8 cellular contexts compared by ENCODE assay signal in the genomic region with DNA sequence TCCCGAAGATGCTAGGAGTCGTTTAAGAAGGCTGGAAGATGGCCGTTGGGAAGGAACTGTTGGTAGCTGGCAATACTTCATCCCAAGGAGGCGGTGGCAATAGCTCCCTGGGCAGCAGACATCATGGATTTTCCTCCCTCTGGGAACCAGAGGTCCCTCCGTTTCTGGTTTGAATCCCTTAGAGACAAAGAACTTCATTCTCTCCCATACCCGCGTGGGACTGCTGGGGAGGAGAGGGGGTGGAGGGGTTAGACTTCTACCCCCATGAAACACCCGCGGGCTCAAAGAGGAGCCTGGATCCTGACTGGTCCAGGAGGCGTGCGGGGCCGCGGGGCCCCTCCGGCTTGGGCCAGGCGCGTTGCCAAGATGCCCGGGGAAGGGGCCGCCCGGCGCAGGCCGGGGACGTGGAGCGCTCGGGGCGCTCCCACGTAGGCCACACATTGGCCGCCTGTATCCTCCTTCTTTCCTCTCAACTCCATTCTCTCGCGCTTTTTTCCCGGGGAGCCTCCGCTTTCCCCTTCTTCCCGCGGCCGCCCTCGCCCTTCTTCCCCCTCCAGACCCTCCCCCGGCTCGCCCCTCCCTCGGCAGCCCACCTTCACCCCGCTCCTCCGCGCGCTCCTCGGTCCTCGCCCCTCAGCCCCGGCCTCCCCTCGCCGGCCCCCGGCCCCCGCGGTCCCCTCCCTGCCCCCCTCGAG. TPM values are rescaled to one million over a fixed set of nuclear protein-coding genes. Genes with fewer than 3 reads are reported as not detected.
A peak's percentile ranks its signal among the peaks of the same experiment; 100 is the strongest.
DNase-seq lines count a peak whose midpoint lies in the region; ATAC-seq, FAIRE-seq and TF ChIP-seq lines count a peak whose summit lies in the region.

No MANE protein-coding gene starts in this region.

- TF ChIP-seq RAD21 in A549 (conservative IDR thresholded peaks at IDR 0.05 in 1 of 2, IDR thresholded peaks at IDR 0.05 in 1 of 2) = no peak; a peak in 1 of 5 replicates

- peak overlapping the region; percentile 67 for H3K4me3 ChIP-seq in A549
- peak overlapping the region; percentile 81 for H3K4me3 ChIP-seq in neuron (ENCODE audit: low read length)

- CTCF ChIA-PET in A549 (lab: Yijun Ruan, JAX) (interaction anchor here (0.6 to 9.6 kb wide), 19 partner anchors 8 to 170 kb away, joined by 3 to 123 read pairs (median 4); a partner anchor contains a TSS), GM10248 (lab: Yijun Ruan, JAX) (interaction anchor here (0.8 to 8.0 kb wide), 10 partner anchors 9 to 109 kb away, joined by 3 to 105 read pairs (median 5); a partner anchor contains a TSS)

- no peak overlapping the region for H2AFZ ChIP-seq in neuron (ENCODE audit: low read depth, low read length)

- peak overlapping the region; percentile 86 for H3K4me3 Mint-ChIP-seq in activated T-helper 1 cell treated with anti-CD3 and anti-CD28 coated beads, Interleukin-12 subunit alpha, Interleukin-12 subunit beta, Interleukin-2, Interleukin-4 antibody, amounts not matched to agents 30 ng/mL and 10 ng/mL and 1 ng/mL, durations not matched to agents 14 hours and 24 hours and 36 hours

- POLR2A ChIA-PET in A549 (lab: Yijun Ruan, JAX) = interaction anchor here (0.6 to 6.5 kb wide), 9 partner anchors 8 to 141 kb away, joined by 3 to 60 read pairs (median 4); a partner anchor contains a TSS
- POLR2A ChIA-PET in GM10248 (lab: Yijun Ruan, JAX) = interaction anchor here (0.9 to 1.1 kb wide), 3 partner anchors 8 to 22 kb away, joined by 3 to 8 read pairs (median 3); a partner anchor contains a TSS

- no peaks in the 10 kb centered on the region for H3K27me3 Mint-ChIP-seq in activated T-helper 1 cell treated with anti-CD3 and anti-CD28 coated beads, Interleukin-12 subunit alpha, Interleukin-12 subunit beta, Interleukin-2, Interleukin-4 antibody, amounts not matched to agents 30 ng/mL and 10 ng/mL and 1 ng/mL, durations not matched to agents 14 hours and 24 hours and 36 hours (ENCODE audit: insufficient read depth)

- H3K9me3 ChIP-seq in A549 (no peaks in the 10 kb centered on the region), neuron (ENCODE audit: low read length) (no peaks in the 10 kb centered on the region)

- H3K36me3 ChIP-seq in neuron (ENCODE audit: insufficient read depth, low read length) = peaks cover 10% of the 10 kb centered on the region

- no peaks in the 10 kb centered on the region for H3K9me3 Mint-ChIP-seq in activated T-helper 1 cell treated with anti-CD3 and anti-CD28 coated beads, Interleukin-12 subunit alpha, Interleukin-12 subunit beta, Interleukin-2, Interleukin-4 antibody, amounts not matched to agents 30 ng/mL and 10 ng/mL and 1 ng/mL, durations not matched to agents 14 hours and 24 hours and 36 hours

- H3K4me1 Mint-ChIP-seq in activated T-helper 1 cell treated with anti-CD3 and anti-CD28 coated beads, Interleukin-12 subunit alpha, Interleukin-12 subunit beta, Interleukin-2, Interleukin-4 antibody, amounts not matched to agents 30 ng/mL and 10 ng/mL and 1 ng/mL, durations not matched to agents 14 hours and 24 hours and 36 hours (ENCODE audit: low read depth) = peaks cover 41% of the 10 kb centered on the region

- peak overlapping the region; percentile 72 for H3K27ac Mint-ChIP-seq in activated T-helper 1 cell treated with anti-CD3 and anti-CD28 coated beads, Interleukin-12 subunit alpha, Interleukin-12 subunit beta, Interleukin-2, Interleukin-4 antibody, amounts not matched to agents 30 ng/mL and 10 ng/mL and 1 ng/mL, durations not matched to agents 14 hours and 24 hours and 36 hours

- TF ChIP-seq CTCF in A549 (IDR thresholded peaks at IDR 0.05) (no peak), GM10248 (IDR thresholded peaks at IDR 0.05; ENCODE audit: control extremely low read depth, extremely low read depth, low read depth, missing control alignments) (no peak), foreskin keratinocyte (conservative IDR thresholded peaks at IDR 0.05) (no peak)

- peak; percentile 20; the same call in 1 of the 2 replicates for TF ChIP-seq POLR2A in A549 (IDR thresholded peaks at IDR 0.05; ENCODE audit: low read length)

- no peak for FAIRE-seq in A549 (lab: Jason Lieb, UNC)

- peak overlapping the region; percentile 78 for H3K4me2 ChIP-seq in A549

- H3K4me1 ChIP-seq in A549 (peaks cover 24% of the 10 kb centered on the region), foreskin keratinocyte (peaks cover 13% of the 10 kb centered on the region), neuron (ENCODE audit: insufficient read depth, low read length) (peaks cover 21% of the 10 kb centered on the region)

- H3K27ac ChIP-seq in A549 (peak overlapping the region; percentile 94 to 100), foreskin keratinocyte (peak overlapping the region; percentile 96)

- under 1% methylated on average over 35 of the region's 51 CpGs for WGBS in A549 (ENCODE audit: missing lambda C conversion rate)

- TF ChIP-seq EP300 in A549 (IDR thresholded peaks at IDR 0.05) = no peak

- intact Hi-C loops in activated T-helper 1 cell treated with anti-CD3 and anti-CD28 coated beads, Interleukin-12 subunit alpha, Interleukin-12 subunit beta, Interleukin-2, Interleukin-4 antibody, amounts not matched to agents 30 ng/mL and 10 ng/mL and 1 ng/mL, durations not matched to agents 14 hours and 24 hours and 36 hours (cut with micrococcal nuclease) = no loop called here

- peaks cover 18% of the 10 kb centered on the region for H3K36me3 Mint-ChIP-seq in activated T-helper 1 cell treated with anti-CD3 and anti-CD28 coated beads, Interleukin-12 subunit alpha, Interleukin-12 subunit beta, Interleukin-2, Interleukin-4 antibody, amounts not matched to agents 30 ng/mL and 10 ng/mL and 1 ng/mL, durations not matched to agents 14 hours and 24 hours and 36 hours (ENCODE audit: low read depth)

- ATAC-seq in A549 = peak; percentile 52 to 70
- peak; percentile 29 for ATAC-seq in foreskin keratinocyte

- H3K27me3 ChIP-seq in foreskin keratinocyte (no peaks in the 10 kb centered on the region), neuron (ENCODE audit: insufficient read depth, low read length) (no peaks in the 10 kb centered on the region)

- peak; percentile 61 to 71 for DNase-seq in A549 (ENCODE audit: low read depth in 1 of 2, low spot score in 1 of 2)
- peak; percentile 50 for DNase-seq in GM10248 (ENCODE audit: extremely low spot score)
- peak; percentile 36 for DNase-seq in NAMALWA (ENCODE audit: low spot score)
- no peak for DNase-seq in activated T-helper 1 cell treated with anti-CD3 and anti-CD28 coated beads, Interleukin-12 subunit alpha, Interleukin-12 subunit beta, Interleukin-2, Interleukin-4 antibody, amounts not matched to agents 30 ng/mL and 10 ng/mL and 1 ng/mL, durations not matched to agents 14 hours and 24 hours and 36 hours (ENCODE audit: low spot score)
- no peak for DNase-seq in foreskin keratinocyte
- DNase-seq in NCI-H446 treated with DMSO at 0.1 percent for 48 hours (lab: John Stamatoyannopoulos, UW) = no peak
- no peak for DNase-seq in SIG-M5 treated with dmso at 0.1 percent for 504 hours (lab: John Stamatoyannopoulos, UW; ENCODE audit: unreplicated experiment)

RNA-seq across cellular contexts. Expression of a gene that starts 0.4 kb away (rescaled TPM):
- polyA plus RNA-seq in A549 (2011; rRNA removed) = 87.8 and 95.1 TPM in 2 replicates
- polyA plus RNA-seq in A549 (2012; cell fraction: cytosol; rRNA removed) = 24.3 and 30.5 TPM in 2 replicates
- polyA plus RNA-seq in A549 (2012; cell fraction: nucleus; rRNA removed) = 28.3 and 28.4 TPM in 2 replicates
- 60.4 to 70.1 TPM (median 64.8 TPM) in 3 replicates for polyA plus RNA-seq in A549 (2017; fragmentation: RNase III; extraction: RNeasy Plus Mini Kit Qiagen cat#74134 plus additional on column Dnase treatment)
- 32.5 and 33.0 TPM in 2 replicates for polyA minus RNA-seq in A549 (2011; rRNA and poly(A)+ RNA removed)
- 87.6 and 88.2 TPM in 2 replicates for total RNA-seq in activated T-helper 1 cell treated with anti-CD3 and anti-CD28 coated beads, Interleukin-12 subunit alpha, Interleukin-12 subunit beta, Interleukin-2, Interleukin-4 antibody, amounts not matched to agents 30 ng/mL and 10 ng/mL and 1 ng/mL, durations not matched to agents 14 hours and 24 hours and 36 hours
- total RNA-seq in foreskin keratinocyte = 57.7 and 60.6 TPM in 2 replicates
- 35.5 and 44.6 TPM in 2 replicates for polyA plus RNA-seq in foreskin keratinocyte

RNA-seq across cellular contexts. Expression of a gene that starts 19.0 kb away (rescaled TPM):
- polyA plus RNA-seq in A549 (2011; rRNA removed) (62.8 and 67.9 TPM in 2 replicates), A549 (2017; fragmentation: RNase III; extraction: RNeasy Plus Mini Kit Qiagen cat#74134 plus additional on column Dnase treatment) (44.5 to 48.2 TPM (median 45.5 TPM) in 3 replicates), foreskin keratinocyte (23.7 and 25.1 TPM in 2 replicates)
- 30.9 and 36.2 TPM in 2 replicates for polyA plus RNA-seq in A549 (2012; cell fraction: cytosol; rRNA removed)
- polyA plus RNA-seq in A549 (2012; cell fraction: nucleus; rRNA removed) = 79.2 and 100 TPM in 2 replicates
- polyA minus RNA-seq in A549 (2011; rRNA and poly(A)+ RNA removed) = 51.1 and 56.5 TPM in 2 replicates
- 117 TPM in 2 replicates for total RNA-seq in activated T-helper 1 cell treated with anti-CD3 and anti-CD28 coated beads, Interleukin-12 subunit alpha, Interleukin-12 subunit beta, Interleukin-2, Interleukin-4 antibody, amounts not matched to agents 30 ng/mL and 10 ng/mL and 1 ng/mL, durations not matched to agents 14 hours and 24 hours and 36 hours
- total RNA-seq in foreskin keratinocyte = 34.7 and 35.6 TPM in 2 replicates

RNA-seq across cellular contexts. Expression of a gene that starts 20.9 kb away (rescaled TPM):
- polyA plus RNA-seq in A549 (2011; rRNA removed) (1.2 and 2.4 TPM in 2 replicates), A549 (2017; fragmentation: RNase III; extraction: RNeasy Plus Mini Kit Qiagen cat#74134 plus additional on column Dnase treatment) (3.0 to 4.6 TPM (median 4.4 TPM) in 3 replicates), foreskin keratinocyte (7.3 and 9.0 TPM in 2 replicates)
- 5.7 and 6.5 TPM in 2 replicates for polyA plus RNA-seq in A549 (2012; cell fraction: cytosol; rRNA removed)
- 12.1 and 15.2 TPM in 2 replicates for polyA plus RNA-seq in A549 (2012; cell fraction: nucleus; rRNA removed)
- 4.0 and 6.0 TPM in 2 replicates for polyA minus RNA-seq in A549 (2011; rRNA and poly(A)+ RNA removed)
- 8.7 and 9.6 TPM in 2 replicates for total RNA-seq in activated T-helper 1 cell treated with anti-CD3 and anti-CD28 coated beads, Interleukin-12 subunit alpha, Interleukin-12 subunit beta, Interleukin-2, Interleukin-4 antibody, amounts not matched to agents 30 ng/mL and 10 ng/mL and 1 ng/mL, durations not matched to agents 14 hours and 24 hours and 36 hours
- 5.7 and 6.1 TPM in 2 replicates for total RNA-seq in foreskin keratinocyte

RNA-seq across cellular contexts. Expression of a gene that starts 55.9 kb away (rescaled TPM):
- polyA plus RNA-seq in A549 (2011; rRNA removed) = 3.7 and 4.1 TPM in 2 replicates
- polyA plus RNA-seq in A549 (2012; cell fraction: cytosol; rRNA removed) = 4.6 and 5.6 TPM in 2 replicates
- 43.7 and 49.2 TPM in 2 replicates for polyA plus RNA-seq in A549 (2012; cell fraction: nucleus; rRNA removed)
- polyA plus RNA-seq in A549 (2017; fragmentation: RNase III; extraction: RNeasy Plus Mini Kit Qiagen cat#74134 plus additional on column Dnase treatment) = 4.7 to 4.8 TPM (median 4.8 TPM) in 3 replicates
- polyA minus RNA-seq in A549 (2011; rRNA and poly(A)+ RNA removed) = 5.9 and 6.8 TPM in 2 replicates
- total RNA-seq in activated T-helper 1 cell treated with anti-CD3 and anti-CD28 coated beads, Interleukin-12 subunit alpha, Interleukin-12 subunit beta, Interleukin-2, Interleukin-4 antibody, amounts not matched to agents 30 ng/mL and 10 ng/mL and 1 ng/mL, durations not matched to agents 14 hours and 24 hours and 36 hours = 11.8 and 13.0 TPM in 2 replicates
- 5.0 and 8.4 TPM in 2 replicates for total RNA-seq in foreskin keratinocyte
- polyA plus RNA-seq in foreskin keratinocyte = 3.6 and 6.1 TPM in 2 replicates

RNA-seq across cellular contexts. Expression of a gene that starts 58.6 kb away (rescaled TPM):
- polyA plus RNA-seq in A549 (2011; rRNA removed) (20.1 and 27.4 TPM in 2 replicates), A549 (2017; fragmentation: RNase III; extraction: RNeasy Plus Mini Kit Qiagen cat#74134 plus additional on column Dnase treatment) (16.1 to 23.7 TPM (median 22.5 TPM) in 3 replicates), foreskin keratinocyte (4.6 and 5.4 TPM in 2 replicates)
- 12.5 and 15.3 TPM in 2 replicates for polyA plus RNA-seq in A549 (2012; cell fraction: cytosol; rRNA removed)
- 10.5 and 13.1 TPM in 2 replicates for polyA plus RNA-seq in A549 (2012; cell fraction: nucleus; rRNA removed)
- polyA minus RNA-seq in A549 (2011; rRNA and poly(A)+ RNA removed) = 25.5 and 26.9 TPM in 2 replicates
- 2.9 and 3.5 TPM in 2 replicates for total RNA-seq in activated T-helper 1 cell treated with anti-CD3 and anti-CD28 coated beads, Interleukin-12 subunit alpha, Interleukin-12 subunit beta, Interleukin-2, Interleukin-4 antibody, amounts not matched to agents 30 ng/mL and 10 ng/mL and 1 ng/mL, durations not matched to agents 14 hours and 24 hours and 36 hours
- 7.2 and 7.9 TPM in 2 replicates for total RNA-seq in foreskin keratinocyte

Comparison
In these comparisons a context has a peak if more than half of its experiments do, and no peak if none do; other contexts are left out.
1. DNase-seq: peak in A549 (2 of 2), GM10248 (single experiment) and NAMALWA (single experiment); none in activated T-helper 1 cell treated with anti-CD3 and anti-CD28 coated beads, Interleukin-12 subunit alpha, Interleukin-12 subunit beta, Interleukin-2, Interleukin-4 antibody, amounts not matched to agents 30 ng/mL and 10 ng/mL and 1 ng/mL, durations not matched to agents 14 hours and 24 hours and 36 hours (single experiment), foreskin keratinocyte (0 of 2), NCI-H446 treated with DMSO at 0.1 percent for 48 hours (single experiment) and SIG-M5 treated with dmso at 0.1 percent for 504 hours (single experiment).